In genomic region chr12:99390707-99391106, GRCh38 we compare ENCODE assay signal across 10 cellular contexts.
A peak's percentile ranks its signal among the peaks of the same experiment; 100 is the strongest.
DNase-seq lines count a peak whose midpoint lies in the region; ATAC-seq and TF ChIP-seq lines count a peak whose summit lies in the region.
"Had no signal": no experiment of that assay in that cellular context is flagged by ENCODE, and none has a peak within 500 bp of the region (broad histone marks: within the 10 kb centered on the region; RNA-seq: fewer than 3 reads in every experiment).

No MANE protein-coding gene starts in this region.

- no peaks in the 10 kb centered on the region for H3K36me3 ChIP-seq in body of pancreas (replicated peaks in 1 of 2; ENCODE audit: insufficient read depth in 1 of 2, low read depth in 2 of 2)

- H3K4me3 ChIP-seq in body of pancreas = no peak overlapping the region
- no peak overlapping the region for H3K4me3 ChIP-seq in coronary artery
- H3K4me3 ChIP-seq: SK-N-MC had no signal

- no peaks in the 10 kb centered on the region for H3K4me1 ChIP-seq in body of pancreas

- intact Hi-C loops in body of pancreas (cut with DNase I) = no loop called here

- H3K9me3 Mint-ChIP-seq in progenitor cell of endocrine pancreas (ENCODE audit: low read depth) = no peaks in the 10 kb centered on the region

- no peaks in the 10 kb centered on the region for H3K4me1 Mint-ChIP-seq in progenitor cell of endocrine pancreas (ENCODE audit: low read depth)

- ATAC-seq in body of pancreas (no peak), GM18907 (IDR thresholded peaks at IDR 0.05; ENCODE audit: unreplicated experiment) (no peak)

- TF ChIP-seq CTCF in body of pancreas (IDR thresholded peaks at IDR 0.05) (peak in 2 of 7 experiments; percentile 10 to 30), progenitor cell of endocrine pancreas (IDR thresholded peaks at IDR 0.05; ENCODE audit: unreplicated experiment) (peak; percentile 45), coronary artery (IDR thresholded peaks at IDR 0.05) (no peak)

- no peak overlapping the region for H3K4me3 Mint-ChIP-seq in progenitor cell of endocrine pancreas (ENCODE audit: low read depth)

- H3K27ac Mint-ChIP-seq in progenitor cell of endocrine pancreas = no peak overlapping the region

- TF ChIP-seq POLR2A in body of pancreas (IDR thresholded peaks at IDR 0.05) = no peak

- peak in 2 of 3 experiments; percentile 13 to 17 for DNase-seq in NCI-H1417 (lab: John Stamatoyannopoulos, UW)
- no peak for DNase-seq in NCI-H1417 treated with DMSO at 0.1 percent for 48 hours (lab: John Stamatoyannopoulos, UW)
- DNase-seq in HuH-7 (ENCODE audit: low spot score) = peak; percentile 30
- peak; percentile 4 to 27 (median 14) for DNase-seq in body of pancreas
- no peak for DNase-seq in progenitor cell of endocrine pancreas (ENCODE audit: low spot score, unreplicated experiment)
- DNase-seq in activated CD4-positive, alpha-beta T cell treated with anti-CD3 and anti-CD28 coated beads for 4 hours = no peak
- no peak for DNase-seq in coronary artery (ENCODE audit: low spot score)
- DNase-seq: activated gamma-delta T cell had no signal

- H3K36me3 Mint-ChIP-seq in progenitor cell of endocrine pancreas (ENCODE audit: insufficient read depth) = no peaks in the 10 kb centered on the region

- H3K27me3 Mint-ChIP-seq in progenitor cell of endocrine pancreas = no peaks in the 10 kb centered on the region

- WGBS in body of pancreas, 2 donors = 56 to 65% methylated on average over 7 of the region's 7 CpGs

- no peaks in the 10 kb centered on the region for H3K27me3 ChIP-seq in body of pancreas

- H3K27ac ChIP-seq in body of pancreas (no peak overlapping the region), coronary artery (no peak overlapping the region)
- H3K27ac ChIP-seq: SK-N-MC had no signal

- H3K9me3 ChIP-seq in body of pancreas = no peaks in the 10 kb centered on the region

Comparison
In these comparisons a context has a peak if more than half of its experiments do, and no peak if none do; other contexts are left out.
1. DNase-seq: peak in NCI-H1417 (2 of 3), HuH-7 (single experiment) and body of pancreas (4 of 4); none in NCI-H1417 treated with DMSO at 0.1 percent for 48 hours (single experiment), progenitor cell of endocrine pancreas (single experiment), activated CD4-positive, alpha-beta T cell treated with anti-CD3 and anti-CD28 coated beads for 4 hours (0 of 2) and coronary artery (single experiment).